In the genomic region with DNA sequence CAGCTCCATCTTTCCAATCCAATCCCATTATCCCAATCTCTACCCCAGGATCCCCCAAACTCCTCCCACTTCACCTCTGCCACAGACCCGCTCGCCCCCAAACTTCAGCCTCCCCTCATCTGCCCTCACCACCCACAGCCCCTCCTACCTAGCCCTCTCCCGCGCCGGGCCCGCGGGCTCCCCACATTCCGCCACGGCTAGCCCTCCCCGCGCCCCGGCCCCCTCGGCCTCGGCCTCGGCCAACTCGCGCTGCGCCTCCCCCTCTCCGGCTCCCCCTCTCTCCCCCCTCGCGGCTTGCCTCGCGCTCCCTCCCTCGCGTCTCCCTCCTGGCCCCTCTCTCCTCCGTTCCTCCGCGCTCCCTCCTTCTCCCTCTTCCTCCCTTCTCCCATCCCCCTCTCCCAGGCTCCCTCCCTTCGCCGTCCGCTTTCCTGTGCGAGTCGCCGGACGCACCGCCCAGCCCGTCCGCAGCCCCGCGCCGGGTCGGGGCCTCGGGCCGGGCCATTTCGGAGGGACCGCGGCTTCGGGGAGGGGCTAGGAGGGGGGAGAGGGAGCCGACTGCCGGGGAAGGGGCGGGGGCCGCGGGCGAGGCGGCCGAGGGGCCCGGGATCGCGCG, we compare ENCODE assay signal across 8 cellular contexts. TPM values are rescaled to one million over a fixed set of nuclear protein-coding genes. Genes with fewer than 3 reads are reported as not detected.
DNase-seq lines count a peak whose midpoint lies in the region; ATAC-seq and TF ChIP-seq lines count a peak whose summit lies in the region.

ATN1 (plus strand) TSS at position 581 of the 613 bp plus-strand sequence. CDS start 6,043 bp downstream, outside the sequence.

- DNase-seq in AG04449 (ENCODE audit: low read depth, low spot score): no peak
- peak; percentile 72 for DNase-seq in NCI-H226
- DNase-seq in fibroblast of the conjunctiva (ENCODE audit: low read depth): peak; percentile 70
- DNase-seq in naive B cell: no peak
- peak; percentile 90 for DNase-seq in upper lobe of right lung

- no peaks in the 10 kb centered on the region for H3K27me3 Mint-ChIP-seq in activated T-helper 17 cell treated with anti-CD3 and anti-CD28 coated beads, Interleukin-2, amount 50 U/mL, for 72 hours
- no peaks in the 10 kb centered on the region for H3K27me3 Mint-ChIP-seq in naive B cell

- intact Hi-C loops in upper lobe of right lung (cut with DNase I): no loop called here

- CTCF ChIA-PET in AG04449 (lab: Yijun Ruan, JAX): interaction anchor here (1.4 to 9.0 kb wide), 8 partner anchors 9 to 41 kb away, joined by 3 to 164 read pairs (median 38); partner anchors contain the start of genes C12orf57, ENO2 and RNU7-1

- no peaks in the 10 kb centered on the region for H3K27me3 ChIP-seq in upper lobe of right lung

- H3K4me3 Mint-ChIP-seq in activated T-helper 17 cell treated with anti-CD3 and anti-CD28 coated beads, Interleukin-2, amount 50 U/mL, for 72 hours: peak within 1 kb of the TSS; percentile 96
- peak within 1 kb of the TSS; percentile 82 to 97 (median 91) for H3K4me3 Mint-ChIP-seq in naive B cell

- peaks cover 60% of the 10 kb centered on the region for H3K36me3 Mint-ChIP-seq in activated T-helper 17 cell treated with anti-CD3 and anti-CD28 coated beads, Interleukin-2, amount 50 U/mL, for 72 hours (ENCODE audit: low read depth)
- H3K36me3 Mint-ChIP-seq in naive B cell: no peaks in the 10 kb centered on the region

- H3K27ac Mint-ChIP-seq in activated T-helper 17 cell treated with anti-CD3 and anti-CD28 coated beads, Interleukin-2, amount 50 U/mL, for 72 hours: peak within 1 kb of the TSS; percentile 98
- H3K27ac Mint-ChIP-seq in naive B cell: peak within 1 kb of the TSS; percentile 91 to 99 (median 94)

- peaks cover 55% of the 10 kb centered on the region for H3K4me1 ChIP-seq in upper lobe of right lung

- TF ChIP-seq CTCF in AG04449 (IDR thresholded peaks at IDR 0.05; ENCODE audit: insufficient read depth, low read length, missing control alignments) (no peak), GM12875 (IDR thresholded peaks at IDR 0.05; ENCODE audit: borderline replicate concordance, insufficient read depth, low read depth, low read length) (no peak), upper lobe of right lung (IDR thresholded peaks at IDR 0.05) (no peak)

- H3K9me3 Mint-ChIP-seq in activated T-helper 17 cell treated with anti-CD3 and anti-CD28 coated beads, Interleukin-2, amount 50 U/mL, for 72 hours: no peaks in the 10 kb centered on the region
- H3K9me3 Mint-ChIP-seq in naive B cell: no peaks in the 10 kb centered on the region

- peaks cover 54% of the 10 kb centered on the region for H3K4me1 Mint-ChIP-seq in activated T-helper 17 cell treated with anti-CD3 and anti-CD28 coated beads, Interleukin-2, amount 50 U/mL, for 72 hours
- peaks cover 54 to 60% (median 57%) of the 10 kb centered on the region in 3 donors for H3K4me1 Mint-ChIP-seq in naive B cell

- POLR2A ChIA-PET in AG04449 (lab: Yijun Ruan, JAX): interaction anchor here (0.8 to 4.6 kb wide), 4 partner anchors 11 to 262 kb away, joined by 3 to 46 read pairs (median 10); partner anchors contain the start of genes C12orf57, PEX5 and RNU7-1

- H3K4me3 ChIP-seq in AG04449 (ENCODE audit: low read depth, low read length) (peak within 1 kb of the TSS; percentile 83), GM12875 (ENCODE audit: low read depth, low read length) (peak within 1 kb of the TSS; percentile 85), upper lobe of right lung (peak within 1 kb of the TSS; percentile 84)

- no peaks in the 10 kb centered on the region for H3K36me3 ChIP-seq in upper lobe of right lung

- H3K9me3 ChIP-seq in upper lobe of right lung: no peaks in the 10 kb centered on the region

- peak; percentile 33 for ATAC-seq in activated T-helper 17 cell treated with anti-CD3 and anti-CD28 coated beads, Interleukin-2, amount 50 U/mL, for 72 hours (replicated peaks)
- ATAC-seq in naive B cell (ENCODE audit: low read depth in 2 of 2) (peak; percentile 22 to 26), upper lobe of right lung (peak; percentile 68), GM19328 (IDR thresholded peaks at IDR 0.05; ENCODE audit: unreplicated experiment) (no peak)

- peak within 1 kb of the TSS; percentile 92 for H3K27ac ChIP-seq in upper lobe of right lung

RNA-seq across cellular contexts. Expression of gene ATN1, which starts in this region (rescaled TPM):
- total RNA-seq in activated T-helper 17 cell treated with anti-CD3 and anti-CD28 coated beads, Interleukin-2, amount 50 U/mL, for 72 hours: 10 to 100 TPM; 34.0 to 62.3 TPM
- polyA plus RNA-seq in naive B cell (ENCODE audit: low read depth in 6 of 6): 1 to 10 TPM in 3 of 6 donors, under 1 TPM in 2, not detected in 1; 0.57 to 2.2 (median 1.1) TPM
- 149 TPM for total RNA-seq in upper lobe of right lung

Comparison
In these comparisons a context has a peak if more than half of its experiments do, and no peak if none do; other contexts are left out.
1. DNase-seq: peak in NCI-H226 (single experiment), fibroblast of the conjunctiva (single experiment) and upper lobe of right lung (single experiment); none in AG04449 (single experiment) and naive B cell (single experiment).
2. Peak in every context shown above with its lines, with median percentiles within 50 percentile points of each other: H3K4me3 ChIP-seq.